Comparison of ENCODE assay signal across 17 cellular contexts in genomic region chr19:27824108-27824507, GRCh38.
"Had no signal": no experiment of that assay in that cellular context is flagged by ENCODE, and none has a peak within 500 bp of the region (broad histone marks: within the 10 kb centered on the region; RNA-seq: fewer than 3 reads in every experiment).

No MANE protein-coding gene starts in this region.

- DNase-seq: effector memory CD8-positive, alpha-beta T cell; esophagus squamous epithelium; gastrocnemius medialis; heart right ventricle; islet precursor cell; mammary epithelial cell; naive thymus-derived CD8-positive, alpha-beta T cell; posterior cingulate gyrus; sigmoid colon; stimulated activated CD4-positive, alpha-beta T cell treated with anti-CD3 and anti-CD28 coated beads, Interleukin-12 subunit alpha, Interleukin-12 subunit beta, amount 100 ng/mL, for 4 hours; stimulated activated naive CD4-positive, alpha-beta T cell; stomach; substantia nigra; transverse colon had no signal

- ATAC-seq: effector memory CD8-positive, alpha-beta T cell; gastrocnemius medialis; heart right ventricle; left lobe of liver; naive thymus-derived CD8-positive, alpha-beta T cell had no signal

- H3K27me3 ChIP-seq: esophagus squamous epithelium, gastrocnemius medialis, heart right ventricle, sigmoid colon, stomach, transverse colon had no signal

- H3K4me3 ChIP-seq: esophagus squamous epithelium, gastrocnemius medialis, heart right ventricle, sigmoid colon, skin epidermis, stomach, thoracic aorta, transverse colon had no signal

- H3K27ac ChIP-seq: esophagus squamous epithelium, gastrocnemius medialis, heart right ventricle, sigmoid colon, skin epidermis, stomach, thoracic aorta, transverse colon had no signal

- H3K9me3 ChIP-seq: gastrocnemius medialis, heart right ventricle, sigmoid colon had no signal

- H3K4me1 ChIP-seq: esophagus squamous epithelium, gastrocnemius medialis, heart right ventricle, sigmoid colon, stomach, transverse colon had no signal

- H3K36me3 ChIP-seq: esophagus squamous epithelium, gastrocnemius medialis, heart right ventricle, sigmoid colon, stomach, thoracic aorta, transverse colon had no signal
